In genomic region chr10:30784521-30784895, GRCh38 we compare ENCODE assay signal across 8 cellular contexts.
DNase-seq lines count a peak whose midpoint lies in the region; ATAC-seq, FAIRE-seq and TF ChIP-seq lines count a peak whose summit lies in the region.

No MANE protein-coding gene starts in this region.

- CTCF ChIA-PET in BJ (lab: Yijun Ruan, JAX), result interaction anchor here (0.7 to 3.5 kb wide), 10 partner anchors 10 to 707 kb away, joined by 3 to 14 read pairs (median 5); no protein-coding TSS in a partner anchor

- no peaks in the 10 kb centered on the region for H3K9me3 ChIP-seq in MM.1S (replicated peaks; ENCODE audit: insufficient read depth, low read length)
- no peaks in the 10 kb centered on the region for H3K9me3 ChIP-seq in lung (ENCODE audit: control insufficient read depth in 2 of 2, insufficient read depth in 1 of 2, low read length in 1 of 2)
- H3K9me3 ChIP-seq in tibial nerve, result no peaks in the 10 kb centered on the region

- ATAC-seq in lung (ENCODE audit: insufficient read depth, low FRiP score) (peak; percentile 31), GM19035 (IDR thresholded peaks at IDR 0.05; ENCODE audit: unreplicated experiment) (no peak), GM21529 (IDR thresholded peaks at IDR 0.05; ENCODE audit: unreplicated experiment) (no peak)

- DNase-seq in BJ (ENCODE audit: low read depth) (no peak), MM.1S (peak; percentile 44), choroid plexus epithelial cell (ENCODE audit: low read depth) (peak; percentile 63), lung (ENCODE audit: low spot score) (no peak), tibial nerve (ENCODE audit: low spot score in 2 of 2) (no peak), HTR-8/SVneo (ENCODE audit: insufficient read length, low spot score) (no peak)

- no peak overlapping the region for H3K27ac ChIP-seq in MM.1S (ENCODE audit: low read length)
- peak overlapping the region; percentile 92 to 94 for H3K27ac ChIP-seq in lung (ENCODE audit: low read depth in 1 of 2, low read length in 1 of 2)
- peak overlapping the region; percentile 87 to 98 (median 92) for H3K27ac ChIP-seq in tibial nerve

- H3K79me2 ChIP-seq in MM.1S (ENCODE audit: low read length), result no peaks in the 10 kb centered on the region

- H3K9me2 ChIP-seq in MM.1S (replicated peaks; ENCODE audit: insufficient read depth, low read length), result no peaks in the 10 kb centered on the region

- H3F3A ChIP-seq in MM.1S (ENCODE audit: insufficient read depth, low read length), result peaks cover 23% of the 10 kb centered on the region

- POLR2A ChIA-PET in BJ (lab: Charles Lee), result interaction anchor here (0.6 to 0.7 kb wide), 3 partner anchors 234 to 477 kb away, joined by 3 to 4 read pairs (median 3); no protein-coding TSS in a partner anchor

- H3K4me3 ChIP-seq in BJ (ENCODE audit: low read depth, low read length) (peak overlapping the region; percentile 34), MM.1S (ENCODE audit: low read length) (peak overlapping the region; percentile 52), choroid plexus epithelial cell (ENCODE audit: low read depth, low read length) (peak overlapping the region; percentile 66), lung (peak overlapping the region; percentile 48), tibial nerve (peak overlapping the region; percentile 60 to 71 (median 66))

- no peak for FAIRE-seq in HTR-8/SVneo (lab: Jason Lieb, UNC)

- H3K36me3 ChIP-seq in BJ (ENCODE audit: control insufficient read depth, insufficient read depth, low read length), result no peaks in the 10 kb centered on the region
- H3K36me3 ChIP-seq in MM.1S (replicated peaks; ENCODE audit: insufficient read depth, low read length), result no peaks in the 10 kb centered on the region
- H3K36me3 ChIP-seq in lung (ENCODE audit: control insufficient read depth in 2 of 2, insufficient read depth in 2 of 2, low read length in 2 of 2), result no peaks in the 10 kb centered on the region
- no peaks in the 10 kb centered on the region for H3K36me3 ChIP-seq in tibial nerve

- H3K27me3 ChIP-seq in BJ (ENCODE audit: control insufficient read depth, insufficient read depth, low read length) (no peaks in the 10 kb centered on the region), MM.1S (replicated peaks; ENCODE audit: insufficient read depth, low read length) (no peaks in the 10 kb centered on the region), lung (ENCODE audit: control insufficient read depth, insufficient read depth) (no peaks in the 10 kb centered on the region), tibial nerve (no peaks in the 10 kb centered on the region)

- TF ChIP-seq EP300 in tibial nerve (IDR thresholded peaks at IDR 0.05), result no peak

- peak overlapping the region; percentile 97 for H3K4me2 ChIP-seq in MM.1S (ENCODE audit: low read depth, low read length)

- WGBS in lung, 2 donors, result 1 to 2% methylated on average over 5 of the region's 5 CpGs
- WGBS in tibial nerve, 2 donors, result 1% methylated on average over 5 of the region's 5 CpGs

- H3K4me1 ChIP-seq in MM.1S (ENCODE audit: low read length) (peaks cover 29% of the 10 kb centered on the region), lung (ENCODE audit: control insufficient read depth in 2 of 2, insufficient read depth in 2 of 2, low read length in 2 of 2) (peaks cover 0 to 4% of the 10 kb centered on the region in 2 donors), tibial nerve (peaks cover 0 to 41% (median 9%) of the 10 kb centered on the region in 4 donors)

- TF ChIP-seq CTCF in BJ (IDR thresholded peaks at IDR 0.05; ENCODE audit: insufficient read depth, low read depth, low read length), result no peak
- no peak for TF ChIP-seq CTCF in MM.1S (IDR thresholded peaks at IDR 0.05; ENCODE audit: low read length)
- no peak for TF ChIP-seq CTCF in choroid plexus epithelial cell (conservative IDR thresholded peaks at IDR 0.05; ENCODE audit: low read depth, low read length)
- no peak for TF ChIP-seq CTCF in lung (IDR thresholded peaks at IDR 0.05; ENCODE audit: control extremely low read depth, extremely low read depth)
- TF ChIP-seq CTCF in tibial nerve (IDR thresholded peaks at IDR 0.05), result no peak

- TF ChIP-seq POLR2A in tibial nerve (IDR thresholded peaks at IDR 0.05), result no peak

- H4K20me1 ChIP-seq in MM.1S (ENCODE audit: insufficient read depth, low read length), result no peaks in the 10 kb centered on the region

- peak overlapping the region; percentile 30; the same call in 1 of the 2 replicates for H2AFZ ChIP-seq in MM.1S (ENCODE audit: low read length)

- H3K9ac ChIP-seq in MM.1S (ENCODE audit: low read length), result peak overlapping the region; percentile 37; the same call in 1 of the 2 replicates

Comparison
In these comparisons a context has a peak if more than half of its experiments do, and no peak if none do; other contexts are left out.
1. DNase-seq: peak in MM.1S (single experiment) and choroid plexus epithelial cell (single experiment); none in BJ (single experiment), lung (single experiment), tibial nerve (0 of 2) and HTR-8/SVneo (single experiment).
2. Peak in every context shown above with its lines, with median percentiles within 50 percentile points of each other: H3K4me3 ChIP-seq.